11 cellular contexts compared by ENCODE assay signal in the genomic region with DNA sequence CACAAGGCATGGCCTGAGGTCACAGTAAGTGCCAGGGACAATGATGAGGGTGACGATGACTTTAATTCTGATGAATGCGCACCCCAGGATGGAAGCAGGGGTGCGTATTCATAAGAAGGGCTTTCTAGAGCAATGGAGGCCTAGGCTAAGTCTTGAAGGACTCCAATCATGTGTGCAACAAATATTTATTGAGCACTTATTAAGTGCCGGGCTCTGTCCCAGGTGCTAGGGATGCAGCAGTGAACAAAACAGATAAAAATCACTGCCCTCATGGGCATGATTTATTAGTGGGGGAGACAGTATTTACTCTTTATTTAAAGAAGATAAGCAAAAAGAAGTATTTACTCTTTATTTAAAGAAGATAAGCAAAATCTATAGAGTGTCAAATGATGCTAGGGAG.
"Had no signal": no experiment of that assay in that cellular context is flagged by ENCODE, and none has a peak within 500 bp of the region (broad histone marks: within the 10 kb centered on the region; RNA-seq: fewer than 3 reads in every experiment).

No MANE protein-coding gene starts in this region.

- H3K4me3 ChIP-seq: ascending aorta, tibial nerve had no signal

- DNase-seq: activated CD4-positive, alpha-beta T cell treated with anti-CD3 and anti-CD28 coated beads for 48 hours; activated CD8-positive, alpha-beta T cell treated with anti-CD3 and anti-CD28 coated beads for 36 hours; activated effector memory CD4-positive, alpha-beta T cell treated with anti-CD3 and anti-CD28 coated beads, Interleukin-2, amount 50 U/mL, for 16 hours; activated naive CD8-positive, alpha-beta T cell treated with anti-CD3 and anti-CD28 coated beads, Interleukin-2, amount 10 ng/mL, durations not matched to agents 7 days and 5 days; activated T-cell treated with anti-CD3 and anti-CD28 coated beads, Interleukin-2, amount 50 U/mL, for 4 hours; mammary epithelial cell; naive B cell had no signal

- H3K27ac ChIP-seq: ascending aorta, neutrophil, tibial nerve had no signal

- H3K36me3 ChIP-seq: ascending aorta, neutrophil, tibial nerve had no signal

- H3K9me3 ChIP-seq: ascending aorta, neutrophil had no signal

- ATAC-seq: activated CD8-positive, alpha-beta T cell treated with anti-CD3 and anti-CD28 coated beads for 36 hours; activated T-cell treated with anti-CD3 and anti-CD28 coated beads, Interleukin-2, amount 50 U/mL, for 4 hours; stimulated activated effector memory CD8-positive, alpha-beta T cell treated with anti-CD3 and anti-CD28 coated beads, Interleukin-12 subunit alpha, Interleukin-12 subunit beta, amount 100 ng/mL, for 72 hours had no signal

- H3K9me3 Mint-ChIP-seq: stimulated activated effector memory CD8-positive, alpha-beta T cell treated with anti-CD3 and anti-CD28 coated beads, Interleukin-12 subunit alpha, Interleukin-12 subunit beta, amount 100 ng/mL, for 72 hours had no signal

- H3K27me3 ChIP-seq: ascending aorta had no signal

- H3K36me3 Mint-ChIP-seq: activated naive CD8-positive, alpha-beta T cell treated with anti-CD3 and anti-CD28 coated beads, Interleukin-2, amount 10 ng/mL, durations not matched to agents 7 days and 5 days; stimulated activated effector memory CD8-positive, alpha-beta T cell treated with anti-CD3 and anti-CD28 coated beads, Interleukin-12 subunit alpha, Interleukin-12 subunit beta, amount 100 ng/mL, for 72 hours had no signal

- H3K4me3 Mint-ChIP-seq: activated CD8-positive, alpha-beta T cell treated with anti-CD3 and anti-CD28 coated beads for 36 hours; activated naive CD8-positive, alpha-beta T cell treated with anti-CD3 and anti-CD28 coated beads, Interleukin-2, amount 10 ng/mL, durations not matched to agents 7 days and 5 days; activated T-cell treated with anti-CD3 and anti-CD28 coated beads, Interleukin-2, amount 50 U/mL, for 4 hours; stimulated activated effector memory CD8-positive, alpha-beta T cell treated with anti-CD3 and anti-CD28 coated beads, Interleukin-12 subunit alpha, Interleukin-12 subunit beta, amount 100 ng/mL, for 72 hours had no signal

- H3K4me1 ChIP-seq: ascending aorta had no signal

- H3K27ac Mint-ChIP-seq: activated CD8-positive, alpha-beta T cell treated with anti-CD3 and anti-CD28 coated beads for 36 hours; activated naive CD8-positive, alpha-beta T cell treated with anti-CD3 and anti-CD28 coated beads, Interleukin-2, amount 10 ng/mL, durations not matched to agents 7 days and 5 days; stimulated activated effector memory CD8-positive, alpha-beta T cell treated with anti-CD3 and anti-CD28 coated beads, Interleukin-12 subunit alpha, Interleukin-12 subunit beta, amount 100 ng/mL, for 72 hours had no signal
